1 cellular context compared by ENCODE assay signal in the genomic region with DNA sequence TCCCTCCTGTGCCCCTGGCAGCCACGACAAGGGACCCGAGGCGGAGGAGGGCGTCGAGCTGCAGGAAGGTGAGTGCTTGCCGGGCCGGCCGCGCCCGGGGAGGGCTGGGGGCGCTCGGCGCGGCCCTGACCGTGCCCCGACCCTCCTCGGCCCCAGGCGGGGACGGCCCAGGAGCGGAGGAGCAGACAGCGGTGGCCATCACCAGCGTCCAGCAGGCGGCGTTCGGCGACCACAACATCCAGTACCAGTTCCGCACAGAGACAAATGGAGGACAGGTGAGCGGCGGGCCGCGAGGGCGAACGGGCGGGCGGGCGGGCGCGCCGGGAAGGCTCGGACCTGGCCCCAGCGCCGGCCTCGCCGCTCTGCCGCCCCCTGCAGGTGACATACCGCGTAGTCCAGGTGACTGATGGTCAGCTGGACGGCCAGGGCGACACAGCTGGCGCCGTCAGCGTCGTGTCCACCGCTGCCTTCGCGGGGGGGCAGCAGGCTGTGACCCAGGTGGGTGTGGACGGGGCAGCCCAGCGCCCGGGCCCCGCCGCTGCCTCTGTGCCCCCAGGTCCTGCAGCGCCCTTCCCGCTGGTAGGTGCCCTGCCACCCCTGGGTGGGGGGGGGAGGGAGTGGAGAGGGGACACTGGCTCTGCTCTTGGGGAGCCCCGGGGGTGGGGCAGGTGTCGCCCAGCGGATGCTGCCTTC.
A peak's percentile ranks its signal among the peaks of the same experiment; 100 is the strongest.
TF ChIP-seq lines count a peak whose summit lies in the region.

No MANE protein-coding gene starts in this region.

TF ChIP-seq in HepG2, 621 proteins besides CTCF, POLR2A, EP300 and RAD21 (continues in another document):
- peak; percentile 18; the same call in 1 of the 2 replicates for TF ChIP-seq ZNF709 (CRISPR knock-in tag; IDR thresholded peaks at IDR 0.05)
- 0 out of 2 replicates have a peak, but pooled peaks have one; percentile 22 for TF ChIP-seq AHR (CRISPR knock-in tag; IDR thresholded peaks at IDR 0.05)
- TF ChIP-seq ERF (CRISPR knock-in tag; IDR thresholded peaks at IDR 0.05): peak; percentile 64
- TF ChIP-seq FOXA1 (IDR thresholded peaks at IDR 0.05): no peak
- 0 out of 2 replicates have a peak, but pooled peaks have one; percentile 13 for TF ChIP-seq FOXA1 (CRISPR knock-in tag; IDR thresholded peaks at IDR 0.05)
- no peak for TF ChIP-seq SMARCE1 (IDR thresholded peaks at IDR 0.05; ENCODE audit: borderline replicate concordance)
- TF ChIP-seq NKX3-1 (CRISPR knock-in tag; IDR thresholded peaks at IDR 0.05): 0 out of 2 replicates have a peak, but pooled peaks have one; percentile 27
- TF ChIP-seq, protein P1, sequence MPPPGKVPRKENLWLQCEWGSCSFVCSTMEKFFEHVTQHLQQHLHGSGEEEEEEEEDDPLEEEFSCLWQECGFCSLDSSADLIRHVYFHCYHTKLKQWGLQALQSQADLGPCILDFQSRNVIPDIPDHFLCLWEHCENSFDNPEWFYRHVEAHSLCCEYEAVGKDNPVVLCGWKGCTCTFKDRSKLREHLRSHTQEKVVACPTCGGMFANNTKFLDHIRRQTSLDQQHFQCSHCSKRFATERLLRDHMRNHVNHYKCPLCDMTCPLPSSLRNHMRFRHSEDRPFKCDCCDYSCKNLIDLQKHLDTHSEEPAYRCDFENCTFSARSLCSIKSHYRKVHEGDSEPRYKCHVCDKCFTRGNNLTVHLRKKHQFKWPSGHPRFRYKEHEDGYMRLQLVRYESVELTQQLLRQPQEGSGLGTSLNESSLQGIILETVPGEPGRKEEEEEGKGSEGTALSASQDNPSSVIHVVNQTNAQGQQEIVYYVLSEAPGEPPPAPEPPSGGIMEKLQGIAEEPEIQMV (CRISPR knock-in tag; IDR thresholded peaks at IDR 0.05; ENCODE audit: low read depth): 0 out of 2 replicates have a peak, but pooled peaks have one; percentile 29
- peak; percentile 89 for TF ChIP-seq TEAD3 (CRISPR knock-in tag; optimal IDR thresholded peaks at IDR 0.05; ENCODE audit: borderline replicate concordance)
- peak; percentile 94 for TF ChIP-seq HNRNPK (IDR thresholded peaks at IDR 0.05; ENCODE audit: low read depth, low read length, poor library complexity, severe bottlenecking)
- 0 out of 2 replicates have a peak, but pooled peaks have one; percentile 66 for TF ChIP-seq SRY (CRISPR knock-in tag; IDR thresholded peaks at IDR 0.05)
- TF ChIP-seq HES4 (CRISPR knock-in tag; IDR thresholded peaks at IDR 0.05; ENCODE audit: borderline replicate concordance): peak; percentile 15; the same call in 1 of the 2 replicates
- TF ChIP-seq ZNF263 (CRISPR knock-in tag; IDR thresholded peaks at IDR 0.05): 0 out of 2 replicates have a peak, but pooled peaks have one; percentile 12
- peak; percentile 14; the same call in 1 of the 2 replicates for TF ChIP-seq BCL6 (CRISPR knock-in tag; IDR thresholded peaks at IDR 0.05)
- peak; percentile 70; the same call in 1 of the 2 replicates for TF ChIP-seq ZNF329 (CRISPR knock-in tag; IDR thresholded peaks at IDR 0.05; ENCODE audit: low read depth)
- TF ChIP-seq SALL1 (CRISPR knock-in tag; IDR thresholded peaks at IDR 0.05): peak; percentile 45; the same call in 1 of the 2 replicates
- TF ChIP-seq, protein P2, sequence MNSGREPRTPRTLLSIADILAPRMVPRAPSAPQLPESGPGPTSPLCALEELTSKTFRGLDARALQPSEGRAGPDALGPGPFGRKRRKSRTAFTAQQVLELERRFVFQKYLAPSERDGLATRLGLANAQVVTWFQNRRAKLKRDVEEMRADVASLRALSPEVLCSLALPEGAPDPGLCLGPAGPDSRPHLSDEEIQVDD (CRISPR knock-in tag; IDR thresholded peaks at IDR 0.05; ENCODE audit: borderline replicate concordance): no peak
- TF ChIP-seq, protein P3, sequence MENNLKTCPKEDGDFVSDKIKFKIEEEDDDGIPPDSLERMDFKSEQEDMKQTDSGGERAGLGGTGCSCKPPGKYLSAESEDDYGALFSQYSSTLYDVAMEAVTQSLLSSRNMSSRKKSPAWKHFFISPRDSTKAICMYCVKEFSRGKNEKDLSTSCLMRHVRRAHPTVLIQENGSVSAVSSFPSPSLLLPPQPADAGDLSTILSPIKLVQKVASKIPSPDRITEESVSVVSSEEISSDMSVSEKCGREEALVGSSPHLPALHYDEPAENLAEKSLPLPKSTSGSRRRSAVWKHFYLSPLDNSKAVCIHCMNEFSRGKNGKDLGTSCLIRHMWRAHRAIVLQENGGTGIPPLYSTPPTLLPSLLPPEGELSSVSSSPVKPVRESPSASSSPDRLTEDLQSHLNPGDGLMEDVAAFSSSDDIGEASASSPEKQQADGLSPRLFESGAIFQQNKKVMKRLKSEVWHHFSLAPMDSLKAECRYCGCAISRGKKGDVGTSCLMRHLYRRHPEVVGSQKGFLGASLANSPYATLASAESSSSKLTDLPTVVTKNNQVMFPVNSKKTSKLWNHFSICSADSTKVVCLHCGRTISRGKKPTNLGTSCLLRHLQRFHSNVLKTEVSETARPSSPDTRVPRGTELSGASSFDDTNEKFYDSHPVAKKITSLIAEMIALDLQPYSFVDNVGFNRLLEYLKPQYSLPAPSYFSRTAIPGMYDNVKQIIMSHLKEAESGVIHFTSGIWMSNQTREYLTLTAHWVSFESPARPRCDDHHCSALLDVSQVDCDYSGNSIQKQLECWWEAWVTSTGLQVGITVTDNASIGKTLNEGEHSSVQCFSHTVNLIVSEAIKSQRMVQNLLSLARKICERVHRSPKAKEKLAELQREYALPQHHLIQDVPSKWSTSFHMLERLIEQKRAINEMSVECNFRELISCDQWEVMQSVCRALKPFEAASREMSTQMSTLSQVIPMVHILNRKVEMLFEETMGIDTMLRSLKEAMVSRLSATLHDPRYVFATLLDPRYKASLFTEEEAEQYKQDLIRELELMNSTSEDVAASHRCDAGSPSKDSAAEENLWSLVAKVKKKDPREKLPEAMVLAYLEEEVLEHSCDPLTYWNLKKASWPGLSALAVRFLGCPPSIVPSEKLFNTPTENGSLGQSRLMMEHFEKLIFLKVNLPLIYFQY (CRISPR knock-in tag; IDR thresholded peaks at IDR 0.05; ENCODE audit: borderline replicate concordance): 0 out of 2 replicates have a peak, but pooled peaks have one; percentile 22
- TF ChIP-seq TGIF2 (CRISPR knock-in tag; IDR thresholded peaks at IDR 0.05): peak; percentile 89; the same call in 1 of the 2 replicates
- 0 out of 2 replicates have a peak, but pooled peaks have one; percentile 3 for TF ChIP-seq SP5 (CRISPR knock-in tag; IDR thresholded peaks at IDR 0.05; ENCODE audit: borderline replicate concordance, low read depth)
- TF ChIP-seq, protein P4, sequence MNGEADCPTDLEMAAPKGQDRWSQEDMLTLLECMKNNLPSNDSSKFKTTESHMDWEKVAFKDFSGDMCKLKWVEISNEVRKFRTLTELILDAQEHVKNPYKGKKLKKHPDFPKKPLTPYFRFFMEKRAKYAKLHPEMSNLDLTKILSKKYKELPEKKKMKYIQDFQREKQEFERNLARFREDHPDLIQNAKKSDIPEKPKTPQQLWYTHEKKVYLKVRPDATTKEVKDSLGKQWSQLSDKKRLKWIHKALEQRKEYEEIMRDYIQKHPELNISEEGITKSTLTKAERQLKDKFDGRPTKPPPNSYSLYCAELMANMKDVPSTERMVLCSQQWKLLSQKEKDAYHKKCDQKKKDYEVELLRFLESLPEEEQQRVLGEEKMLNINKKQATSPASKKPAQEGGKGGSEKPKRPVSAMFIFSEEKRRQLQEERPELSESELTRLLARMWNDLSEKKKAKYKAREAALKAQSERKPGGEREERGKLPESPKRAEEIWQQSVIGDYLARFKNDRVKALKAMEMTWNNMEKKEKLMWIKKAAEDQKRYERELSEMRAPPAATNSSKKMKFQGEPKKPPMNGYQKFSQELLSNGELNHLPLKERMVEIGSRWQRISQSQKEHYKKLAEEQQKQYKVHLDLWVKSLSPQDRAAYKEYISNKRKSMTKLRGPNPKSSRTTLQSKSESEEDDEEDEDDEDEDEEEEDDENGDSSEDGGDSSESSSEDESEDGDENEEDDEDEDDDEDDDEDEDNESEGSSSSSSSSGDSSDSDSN (CRISPR knock-in tag; IDR thresholded peaks at IDR 0.05): peak; percentile 91
- TF ChIP-seq KDM2A (CRISPR knock-in tag; IDR thresholded peaks at IDR 0.05; ENCODE audit: borderline replicate concordance, low read depth): peak; percentile 80; the same call in 1 of the 2 replicates
- 0 out of 2 replicates have a peak, but pooled peaks have one; percentile 47 for TF ChIP-seq CBX5 (CRISPR knock-in tag; IDR thresholded peaks at IDR 0.05; ENCODE audit: borderline replicate concordance)
- TF ChIP-seq, protein P5, sequence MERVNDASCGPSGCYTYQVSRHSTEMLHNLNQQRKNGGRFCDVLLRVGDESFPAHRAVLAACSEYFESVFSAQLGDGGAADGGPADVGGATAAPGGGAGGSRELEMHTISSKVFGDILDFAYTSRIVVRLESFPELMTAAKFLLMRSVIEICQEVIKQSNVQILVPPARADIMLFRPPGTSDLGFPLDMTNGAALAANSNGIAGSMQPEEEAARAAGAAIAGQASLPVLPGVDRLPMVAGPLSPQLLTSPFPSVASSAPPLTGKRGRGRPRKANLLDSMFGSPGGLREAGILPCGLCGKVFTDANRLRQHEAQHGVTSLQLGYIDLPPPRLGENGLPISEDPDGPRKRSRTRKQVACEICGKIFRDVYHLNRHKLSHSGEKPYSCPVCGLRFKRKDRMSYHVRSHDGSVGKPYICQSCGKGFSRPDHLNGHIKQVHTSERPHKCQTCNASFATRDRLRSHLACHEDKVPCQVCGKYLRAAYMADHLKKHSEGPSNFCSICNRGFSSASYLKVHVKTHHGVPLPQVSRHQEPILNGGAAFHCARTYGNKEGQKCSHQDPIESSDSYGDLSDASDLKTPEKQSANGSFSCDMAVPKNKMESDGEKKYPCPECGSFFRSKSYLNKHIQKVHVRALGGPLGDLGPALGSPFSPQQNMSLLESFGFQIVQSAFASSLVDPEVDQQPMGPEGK (CRISPR knock-in tag; IDR thresholded peaks at IDR 0.05): peak; percentile 91
- no peak for TF ChIP-seq MTF1 (CRISPR knock-in tag; IDR thresholded peaks at IDR 0.05)
- TF ChIP-seq, protein P6, sequence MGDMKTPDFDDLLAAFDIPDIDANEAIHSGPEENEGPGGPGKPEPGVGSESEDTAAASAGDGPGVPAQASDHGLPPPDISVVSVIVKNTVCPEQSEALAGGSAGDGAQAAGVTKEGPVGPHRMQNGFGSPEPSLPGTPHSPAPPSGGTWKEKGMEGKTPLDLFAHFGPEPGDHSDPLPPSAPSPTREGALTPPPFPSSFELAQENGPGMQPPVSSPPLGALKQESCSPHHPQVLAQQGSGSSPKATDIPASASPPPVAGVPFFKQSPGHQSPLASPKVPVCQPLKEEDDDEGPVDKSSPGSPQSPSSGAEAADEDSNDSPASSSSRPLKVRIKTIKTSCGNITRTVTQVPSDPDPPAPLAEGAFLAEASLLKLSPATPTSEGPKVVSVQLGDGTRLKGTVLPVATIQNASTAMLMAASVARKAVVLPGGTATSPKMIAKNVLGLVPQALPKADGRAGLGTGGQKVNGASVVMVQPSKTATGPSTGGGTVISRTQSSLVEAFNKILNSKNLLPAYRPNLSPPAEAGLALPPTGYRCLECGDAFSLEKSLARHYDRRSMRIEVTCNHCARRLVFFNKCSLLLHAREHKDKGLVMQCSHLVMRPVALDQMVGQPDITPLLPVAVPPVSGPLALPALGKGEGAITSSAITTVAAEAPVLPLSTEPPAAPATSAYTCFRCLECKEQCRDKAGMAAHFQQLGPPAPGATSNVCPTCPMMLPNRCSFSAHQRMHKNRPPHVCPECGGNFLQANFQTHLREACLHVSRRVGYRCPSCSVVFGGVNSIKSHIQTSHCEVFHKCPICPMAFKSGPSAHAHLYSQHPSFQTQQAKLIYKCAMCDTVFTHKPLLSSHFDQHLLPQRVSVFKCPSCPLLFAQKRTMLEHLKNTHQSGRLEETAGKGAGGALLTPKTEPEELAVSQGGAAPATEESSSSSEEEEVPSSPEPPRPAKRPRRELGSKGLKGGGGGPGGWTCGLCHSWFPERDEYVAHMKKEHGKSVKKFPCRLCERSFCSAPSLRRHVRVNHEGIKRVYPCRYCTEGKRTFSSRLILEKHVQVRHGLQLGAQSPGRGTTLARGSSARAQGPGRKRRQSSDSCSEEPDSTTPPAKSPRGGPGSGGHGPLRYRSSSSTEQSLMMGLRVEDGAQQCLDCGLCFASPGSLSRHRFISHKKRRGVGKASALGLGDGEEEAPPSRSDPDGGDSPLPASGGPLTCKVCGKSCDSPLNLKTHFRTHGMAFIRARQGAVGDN (CRISPR knock-in tag; IDR thresholded peaks at IDR 0.05): peak; percentile 77
- TF ChIP-seq ZNF331 (CRISPR knock-in tag; IDR thresholded peaks at IDR 0.05): peak; percentile 73; the same call in 1 of the 2 replicates
- TF ChIP-seq ZNF816 (CRISPR knock-in tag; IDR thresholded peaks at IDR 0.05; ENCODE audit: borderline replicate concordance): no peak
- peak; percentile 30; the same call in 1 of the 2 replicates for TF ChIP-seq NCOA2 (CRISPR knock-in tag; IDR thresholded peaks at IDR 0.05)
- TF ChIP-seq ZNF746 (CRISPR knock-in tag; IDR thresholded peaks at IDR 0.05): peak; percentile 37; the same call in 1 of the 2 replicates
- peak; percentile 65; the same call in 1 of the 2 replicates for TF ChIP-seq TSC22D2 (CRISPR knock-in tag; IDR thresholded peaks at IDR 0.05; ENCODE audit: borderline replicate concordance)
- TF ChIP-seq, protein P7, sequence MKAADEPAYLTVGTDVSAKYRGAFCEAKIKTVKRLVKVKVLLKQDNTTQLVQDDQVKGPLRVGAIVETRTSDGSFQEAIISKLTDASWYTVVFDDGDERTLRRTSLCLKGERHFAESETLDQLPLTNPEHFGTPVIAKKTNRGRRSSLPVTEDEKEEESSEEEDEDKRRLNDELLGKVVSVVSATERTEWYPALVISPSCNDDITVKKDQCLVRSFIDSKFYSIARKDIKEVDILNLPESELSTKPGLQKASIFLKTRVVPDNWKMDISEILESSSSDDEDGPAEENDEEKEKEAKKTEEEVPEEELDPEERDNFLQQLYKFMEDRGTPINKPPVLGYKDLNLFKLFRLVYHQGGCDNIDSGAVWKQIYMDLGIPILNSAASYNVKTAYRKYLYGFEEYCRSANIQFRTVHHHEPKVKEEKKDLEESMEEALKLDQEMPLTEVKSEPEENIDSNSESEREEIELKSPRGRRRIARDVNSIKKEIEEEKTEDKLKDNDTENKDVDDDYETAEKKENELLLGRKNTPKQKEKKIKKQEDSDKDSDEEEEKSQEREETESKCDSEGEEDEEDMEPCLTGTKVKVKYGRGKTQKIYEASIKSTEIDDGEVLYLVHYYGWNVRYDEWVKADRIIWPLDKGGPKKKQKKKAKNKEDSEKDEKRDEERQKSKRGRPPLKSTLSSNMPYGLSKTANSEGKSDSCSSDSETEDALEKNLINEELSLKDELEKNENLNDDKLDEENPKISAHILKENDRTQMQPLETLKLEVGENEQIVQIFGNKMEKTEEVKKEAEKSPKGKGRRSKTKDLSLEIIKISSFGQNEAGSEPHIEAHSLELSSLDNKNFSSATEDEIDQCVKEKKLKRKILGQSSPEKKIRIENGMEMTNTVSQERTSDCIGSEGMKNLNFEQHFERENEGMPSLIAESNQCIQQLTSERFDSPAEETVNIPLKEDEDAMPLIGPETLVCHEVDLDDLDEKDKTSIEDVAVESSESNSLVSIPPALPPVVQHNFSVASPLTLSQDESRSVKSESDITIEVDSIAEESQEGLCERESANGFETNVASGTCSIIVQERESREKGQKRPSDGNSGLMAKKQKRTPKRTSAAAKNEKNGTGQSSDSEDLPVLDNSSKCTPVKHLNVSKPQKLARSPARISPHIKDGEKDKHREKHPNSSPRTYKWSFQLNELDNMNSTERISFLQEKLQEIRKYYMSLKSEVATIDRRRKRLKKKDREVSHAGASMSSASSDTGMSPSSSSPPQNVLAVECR (CRISPR knock-in tag; IDR thresholded peaks at IDR 0.05; ENCODE audit: borderline replicate concordance): peak; percentile 86
- TF ChIP-seq ZNF552 (CRISPR knock-in tag; IDR thresholded peaks at IDR 0.05; ENCODE audit: borderline replicate concordance): no peak
- TF ChIP-seq REPIN1 (CRISPR knock-in tag; IDR thresholded peaks at IDR 0.05; ENCODE audit: borderline replicate concordance, low read depth): peak; percentile 76; the same call in 1 of the 2 replicates
- peak; percentile 74; the same call in 1 of the 2 replicates for TF ChIP-seq RFXAP (CRISPR knock-in tag; IDR thresholded peaks at IDR 0.05; ENCODE audit: borderline replicate concordance)
- no peak for TF ChIP-seq ZNF367 (CRISPR knock-in tag; IDR thresholded peaks at IDR 0.05; ENCODE audit: borderline replicate concordance)
- TF ChIP-seq ZFX (CRISPR knock-in tag; IDR thresholded peaks at IDR 0.05; ENCODE audit: low read depth): peak; percentile 87
